7 cellular contexts compared by ENCODE assay signal in the genomic region with DNA sequence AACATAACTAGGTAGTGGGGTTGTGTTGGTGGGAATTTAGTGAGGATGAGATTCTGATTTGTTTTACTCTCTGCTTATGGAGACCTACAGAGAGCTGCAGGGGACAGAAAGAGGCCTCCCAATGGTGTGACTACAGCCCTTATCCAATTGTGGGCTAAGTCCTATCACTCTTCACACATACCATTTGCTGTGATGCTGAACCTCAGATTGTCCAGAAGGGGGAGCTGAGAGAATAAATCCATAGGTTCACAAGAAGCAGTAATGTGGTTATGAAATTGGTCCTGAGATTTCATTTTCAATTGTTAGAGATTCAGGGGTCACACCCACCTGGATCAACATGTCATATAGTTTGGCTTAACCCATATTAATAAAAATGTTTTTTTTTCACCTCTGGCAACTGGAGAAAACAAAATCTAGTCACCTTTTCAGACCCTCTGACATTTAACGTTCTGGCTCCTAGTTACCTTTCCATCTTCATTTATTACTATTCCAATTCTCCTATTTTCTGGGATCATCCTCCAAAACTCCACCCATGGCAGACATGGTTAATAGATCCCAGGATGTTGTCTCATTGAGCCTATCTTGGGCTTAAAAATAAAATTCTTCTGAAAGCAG. TPM values are rescaled to one million over a fixed set of nuclear protein-coding genes. Genes with fewer than 3 reads are reported as not detected.
DNase-seq lines count a peak whose midpoint lies in the region; ATAC-seq and TF ChIP-seq lines count a peak whose summit lies in the region.

No MANE protein-coding gene starts in this region.

- 82 to 89% methylated on average over 1 of the region's 1 CpG for WGBS in testis, 2 donors

- no peak overlapping the region for H2AFZ ChIP-seq in PC-3 (ENCODE audit: low read length)

- CTCF ChIA-PET in PC-3 (lab: Charles Lee), result interaction anchor here (0.5 kb wide), 1 partner anchor 321 kb away, joined by 3 read pairs; no protein-coding TSS in a partner anchor

- TF ChIP-seq POLR2A in testis (IDR thresholded peaks at IDR 0.05), result no peak

- H4K20me1 ChIP-seq in PC-3 (ENCODE audit: low read length), result no peaks in the 10 kb centered on the region

- no peak overlapping the region for H3K4me3 Mint-ChIP-seq in stimulated activated memory B cell treated with anti-CD40 and anti-IgM and Interleukin-4, amounts not matched to agents 10 μg/mL and 1 μg/mL and 100 μg/mL, for 72 hours

- no peaks in the 10 kb centered on the region for H3K4me1 Mint-ChIP-seq in stimulated activated memory B cell treated with anti-CD40 and anti-IgM and Interleukin-4, amounts not matched to agents 10 μg/mL and 1 μg/mL and 100 μg/mL, for 72 hours

- peak; percentile 72 for TF ChIP-seq CTCF in PC-3 (conservative IDR thresholded peaks at IDR 0.05; ENCODE audit: low read depth, low read length)
- TF ChIP-seq CTCF in fibroblast of mammary gland (conservative IDR thresholded peaks at IDR 0.05; ENCODE audit: control insufficient read depth, insufficient read depth, low read depth, low read length), result peak; percentile 80
- peak in 2 of 3 experiments; percentile 32 to 39 for TF ChIP-seq CTCF in testis (IDR thresholded peaks at IDR 0.05)

- H3K4me2 ChIP-seq in PC-3 (ENCODE audit: low read length), result no peak overlapping the region

- peak; percentile 73 for ATAC-seq in HG02938 (IDR thresholded peaks at IDR 0.05; ENCODE audit: unreplicated experiment)
- ATAC-seq in PC-3, result peak; percentile 90
- ATAC-seq in stimulated activated memory B cell treated with anti-CD40 and anti-IgM and Interleukin-4, amounts not matched to agents 10 μg/mL and 1 μg/mL and 100 μg/mL, for 72 hours, result no peak

- POLR2A ChIA-PET in PC-3 (lab: Charles Lee; ENCODE audit: unreplicated experiment), result interaction anchor here (0.5 kb wide), 1 partner anchor 37 kb away, joined by 3 read pairs; no protein-coding TSS in a partner anchor

- H3K36me3 Mint-ChIP-seq in stimulated activated memory B cell treated with anti-CD40 and anti-IgM and Interleukin-4, amounts not matched to agents 10 μg/mL and 1 μg/mL and 100 μg/mL, for 72 hours, result no peaks in the 10 kb centered on the region

- no peaks in the 10 kb centered on the region for H3F3A ChIP-seq in PC-3 (ENCODE audit: low read length, unreplicated experiment)

- no peak overlapping the region for H3K27ac Mint-ChIP-seq in stimulated activated memory B cell treated with anti-CD40 and anti-IgM and Interleukin-4, amounts not matched to agents 10 μg/mL and 1 μg/mL and 100 μg/mL, for 72 hours

- intact Hi-C loops in PC-3 (cut with micrococcal nuclease), result no loop called here
- intact Hi-C loops in testis (cut with DNase I; ENCODE audit: low total_unique reads), result no loop called here

- DNase-seq in GM03348 (ENCODE audit: low spot score), result peak; percentile 45
- peak; percentile 67 for DNase-seq in PC-3
- peak; percentile 48 for DNase-seq in fibroblast of mammary gland (ENCODE audit: low read depth)
- no peak for DNase-seq in testis
- no peak for DNase-seq in activated T-cell treated with anti-CD3 and anti-CD28 coated beads, Interleukin-2, amount 50 U/mL, for 48 hours

- H3K4me1 ChIP-seq in PC-3 (ENCODE audit: insufficient read depth, low read length) (no peaks in the 10 kb centered on the region), testis (no peaks in the 10 kb centered on the region)

- BruUV-seq in PC-3 (replicated peaks; lab: Mats Ljungman, UMichigan), result no TSS peak

- H3K4me3 ChIP-seq in PC-3 (ENCODE audit: low read length), result no peak overlapping the region
- H3K4me3 ChIP-seq in fibroblast of mammary gland (ENCODE audit: control insufficient read depth, low read depth, low read length), result no peak overlapping the region
- no peak overlapping the region for H3K4me3 ChIP-seq in testis

- H3K27ac ChIP-seq in PC-3 (ENCODE audit: low read length) (no peak overlapping the region), testis (no peak overlapping the region)

- H3K27me3 ChIP-seq in PC-3 (ENCODE audit: low read length) (peaks cover 6% of the 10 kb centered on the region; the same call in 1 of the 2 replicates), testis (no peaks in the 10 kb centered on the region)

- no peaks in the 10 kb centered on the region for H3K79me2 ChIP-seq in PC-3 (ENCODE audit: low read length)

- no peaks in the 10 kb centered on the region for H3K9me2 ChIP-seq in PC-3 (replicated peaks; ENCODE audit: low read length)

- H3K27me3 Mint-ChIP-seq in stimulated activated memory B cell treated with anti-CD40 and anti-IgM and Interleukin-4, amounts not matched to agents 10 μg/mL and 1 μg/mL and 100 μg/mL, for 72 hours, result peaks cover 47% of the 10 kb centered on the region

- H3K9me3 ChIP-seq in PC-3 (ENCODE audit: low read length) (no peaks in the 10 kb centered on the region), testis (no peaks in the 10 kb centered on the region)

- H3K36me3 ChIP-seq in PC-3 (ENCODE audit: low read depth, low read length), result no peaks in the 10 kb centered on the region
- H3K36me3 ChIP-seq in testis (ENCODE audit: low read depth, missing control alignments), result no peaks in the 10 kb centered on the region

- H3K9me3 Mint-ChIP-seq in stimulated activated memory B cell treated with anti-CD40 and anti-IgM and Interleukin-4, amounts not matched to agents 10 μg/mL and 1 μg/mL and 100 μg/mL, for 72 hours, result peaks cover 9% of the 10 kb centered on the region

- H3K9ac ChIP-seq in PC-3 (ENCODE audit: low read length), result no peak overlapping the region

RNA-seq across cellular contexts. Expression of a gene that starts 53.3 kb away (rescaled TPM):
- total RNA-seq in PC-3 (2014; rRNA removed) (0.95 and 2.8 TPM in 2 replicates), testis (10 to 100 TPM in 1 of 2 donors, 1 to 10 TPM in 1; 7.8 to 10.2 TPM)
- polyA plus RNA-seq in testis (ENCODE audit: insufficient read depth, low read depth, low replicate concordance), result 4.4 TPM

Comparison
In these comparisons a context has a peak if more than half of its experiments do, and no peak if none do; other contexts are left out.
1. DNase-seq: peak in GM03348 (single experiment), PC-3 (single experiment) and fibroblast of mammary gland (single experiment); none in testis (single experiment) and activated T-cell treated with anti-CD3 and anti-CD28 coated beads, Interleukin-2, amount 50 U/mL, for 48 hours (0 of 2).
2. Peak in every context shown above with its lines, with median percentiles within 50 percentile points of each other: CTCF ChIP-seq.